Comparison of ENCODE assay signal across 9 cellular contexts in genomic region chr9:69546265-69546664, GRCh38.
DNase-seq lines count a peak whose midpoint lies in the region; ATAC-seq and TF ChIP-seq lines count a peak whose summit lies in the region.
"Had no signal": no experiment of that assay in that cellular context is flagged by ENCODE, and none has a peak within 500 bp of the region (broad histone marks: within the 10 kb centered on the region; RNA-seq: fewer than 3 reads in every experiment).

No MANE protein-coding gene starts in this region.

- peaks cover 2% of the 10 kb centered on the region for H3K27me3 Mint-ChIP-seq in activated T-cell treated with anti-CD3 and anti-CD28 coated beads, Interleukin-2, amount 50 U/mL, for 4 hours (ENCODE audit: low read depth)

- no peaks in the 10 kb centered on the region for H3K36me3 Mint-ChIP-seq in stimulated activated effector memory CD8-positive, alpha-beta T cell treated with anti-CD3 and anti-CD28 coated beads, Interleukin-12 subunit alpha, Interleukin-12 subunit beta, amount 100 ng/mL, for 72 hours
- no peaks in the 10 kb centered on the region for H3K36me3 Mint-ChIP-seq in activated T-cell treated with anti-CD3 and anti-CD28 coated beads, Interleukin-2, amount 50 U/mL, for 4 hours (ENCODE audit: insufficient read depth)

- H3K4me3 Mint-ChIP-seq in stimulated activated effector memory CD8-positive, alpha-beta T cell treated with anti-CD3 and anti-CD28 coated beads, Interleukin-12 subunit alpha, Interleukin-12 subunit beta, amount 100 ng/mL, for 72 hours: no peak overlapping the region
- no peak overlapping the region for H3K4me3 Mint-ChIP-seq in activated T-cell treated with anti-CD3 and anti-CD28 coated beads, Interleukin-2, amount 50 U/mL, for 4 hours

- TF ChIP-seq CTCF in cardiac fibroblast (IDR thresholded peaks at IDR 0.05; ENCODE audit: low read depth, low read length): peak; percentile 47

- no peaks in the 10 kb centered on the region for H3K9me3 Mint-ChIP-seq in stimulated activated effector memory CD8-positive, alpha-beta T cell treated with anti-CD3 and anti-CD28 coated beads, Interleukin-12 subunit alpha, Interleukin-12 subunit beta, amount 100 ng/mL, for 72 hours
- H3K9me3 Mint-ChIP-seq in activated T-cell treated with anti-CD3 and anti-CD28 coated beads, Interleukin-2, amount 50 U/mL, for 4 hours: no peaks in the 10 kb centered on the region

- H3K27ac Mint-ChIP-seq in stimulated activated effector memory CD8-positive, alpha-beta T cell treated with anti-CD3 and anti-CD28 coated beads, Interleukin-12 subunit alpha, Interleukin-12 subunit beta, amount 100 ng/mL, for 72 hours: no peak overlapping the region

- ATAC-seq in stimulated activated effector memory CD8-positive, alpha-beta T cell treated with anti-CD3 and anti-CD28 coated beads, Interleukin-12 subunit alpha, Interleukin-12 subunit beta, amount 100 ng/mL, for 72 hours: no peak
- ATAC-seq in activated T-cell treated with anti-CD3 and anti-CD28 coated beads, Interleukin-2, amount 50 U/mL, for 4 hours: no peak
- no peak for ATAC-seq in HG03378 (IDR thresholded peaks at IDR 0.05; ENCODE audit: unreplicated experiment)

- no peak overlapping the region for H3K4me3 ChIP-seq in cardiac fibroblast (replicated peaks in 1 of 2; ENCODE audit: low read depth in 2 of 2, low read length in 2 of 2)

- peaks cover 13% of the 10 kb centered on the region for H3K4me1 Mint-ChIP-seq in stimulated activated effector memory CD8-positive, alpha-beta T cell treated with anti-CD3 and anti-CD28 coated beads, Interleukin-12 subunit alpha, Interleukin-12 subunit beta, amount 100 ng/mL, for 72 hours
- H3K4me1 Mint-ChIP-seq in activated T-cell treated with anti-CD3 and anti-CD28 coated beads, Interleukin-2, amount 50 U/mL, for 4 hours (ENCODE audit: low read depth): peaks cover 3% of the 10 kb centered on the region

- DNase-seq in ELR (ENCODE audit: low read depth) (peak; percentile 28), NCI-H146 (lab: John Stamatoyannopoulos, UW) (peak; percentile 60), cardiac fibroblast (ENCODE audit: low read depth in 2 of 2) (peak; percentile 15 to 48), myocyte (ENCODE audit: low read depth) (peak; percentile 43)
- no peak for DNase-seq in stimulated activated effector memory CD8-positive, alpha-beta T cell treated with anti-CD3 and anti-CD28 coated beads, Interleukin-12 subunit alpha, Interleukin-12 subunit beta, amount 100 ng/mL, for 72 hours (ENCODE audit: low spot score in 2 of 2)
- no peak for DNase-seq in activated T-cell treated with anti-CD3 and anti-CD28 coated beads, Interleukin-2, amount 50 U/mL, for 4 hours
- no peak for DNase-seq in stimulated activated naive CD4-positive, alpha-beta T cell (lab: John Stamatoyannopoulos, UW)
- DNase-seq: left cardiac atrium had no signal

Comparison
In these comparisons a context has a peak if more than half of its experiments do, and no peak if none do; other contexts are left out.
1. DNase-seq: peak in ELR (single experiment), NCI-H146 (single experiment), cardiac fibroblast (2 of 2) and myocyte (single experiment); none in stimulated activated effector memory CD8-positive, alpha-beta T cell treated with anti-CD3 and anti-CD28 coated beads, Interleukin-12 subunit alpha, Interleukin-12 subunit beta, amount 100 ng/mL, for 72 hours (0 of 2), activated T-cell treated with anti-CD3 and anti-CD28 coated beads, Interleukin-2, amount 50 U/mL, for 4 hours (single experiment) and stimulated activated naive CD4-positive, alpha-beta T cell (0 of 6).